Comparison of ENCODE assay signal across 8 cellular contexts in genomic region chr3:194142156-194142910, GRCh38. TPM values are rescaled to one million over a fixed set of nuclear protein-coding genes. Genes with fewer than 3 reads are reported as not detected.
DNase-seq lines count a peak whose midpoint lies in the region; ATAC-seq lines count a peak whose summit lies in the region.

No MANE protein-coding gene starts in this region.

- DNase-seq in SIG-M5 treated with dmso at 0.1 percent for 504 hours (lab: John Stamatoyannopoulos, UW; ENCODE audit: unreplicated experiment): peak; percentile 50
- DNase-seq in SIG-M5 (lab: John Stamatoyannopoulos, UW): no peak
- no peak for DNase-seq in stimulated activated naive B cell treated with anti-CD40 and anti-IgM and Interleukin-4, amounts not matched to agents 10 μg/mL and 1 μg/mL and 100 μg/mL, for 72 hours
- no peak for DNase-seq in SW 1271 (lab: John Stamatoyannopoulos, UW)

- peak overlapping the region; percentile 30 for H3K4me3 ChIP-seq in iPS-15b (ENCODE audit: low read depth, low read length)

- H3K36me3 ChIP-seq in iPS-15b (ENCODE audit: control insufficient read depth, insufficient read depth, low read length): no peaks in the 10 kb centered on the region

- H3K27me3 Mint-ChIP-seq in activated T-helper 17 cell treated with anti-CD3 and anti-CD28 coated beads, Interleukin-2, amount 50 U/mL, for 72 hours: peaks cover 17% of the 10 kb centered on the region
- H3K27me3 Mint-ChIP-seq in stimulated activated naive B cell treated with anti-CD40 and anti-IgM and Interleukin-4, amounts not matched to agents 10 μg/mL and 1 μg/mL and 100 μg/mL, for 72 hours: peaks cover 8 to 12% of the 10 kb centered on the region in 2 donors

- no peaks in the 10 kb centered on the region for H3K9me3 Mint-ChIP-seq in activated T-helper 17 cell treated with anti-CD3 and anti-CD28 coated beads, Interleukin-2, amount 50 U/mL, for 72 hours
- H3K9me3 Mint-ChIP-seq in stimulated activated naive B cell treated with anti-CD40 and anti-IgM and Interleukin-4, amounts not matched to agents 10 μg/mL and 1 μg/mL and 100 μg/mL, for 72 hours: no peaks in the 10 kb centered on the region

- peaks cover 40% of the 10 kb centered on the region for H3K27me3 ChIP-seq in iPS-15b (ENCODE audit: control insufficient read depth, insufficient read depth, low read length)

- H3K4me3 Mint-ChIP-seq in activated T-helper 17 cell treated with anti-CD3 and anti-CD28 coated beads, Interleukin-2, amount 50 U/mL, for 72 hours: peak overlapping the region; percentile 70
- H3K4me3 Mint-ChIP-seq in stimulated activated naive B cell treated with anti-CD40 and anti-IgM and Interleukin-4, amounts not matched to agents 10 μg/mL and 1 μg/mL and 100 μg/mL, for 72 hours: peak overlapping the region; percentile 77 to 80

- H3K9ac ChIP-seq in iPS-15b (ENCODE audit: low read depth, low read length): no peak overlapping the region

- H3K4me1 ChIP-seq in iPS-15b (ENCODE audit: control insufficient read depth, insufficient read depth, low read length): peaks cover 24% of the 10 kb centered on the region

- no peaks in the 10 kb centered on the region for H3K9me3 ChIP-seq in iPS-15b (ENCODE audit: control insufficient read depth, insufficient read depth, low read length)

- ATAC-seq in activated T-helper 17 cell treated with anti-CD3 and anti-CD28 coated beads, Interleukin-2, amount 50 U/mL, for 72 hours (replicated peaks): no peak
- no peak for ATAC-seq in stimulated activated naive B cell treated with anti-CD40 and anti-IgM and Interleukin-4, amounts not matched to agents 10 μg/mL and 1 μg/mL and 100 μg/mL, for 72 hours (replicated peaks)
- ATAC-seq in GM21390 (IDR thresholded peaks at IDR 0.05; ENCODE audit: unreplicated experiment) (no peak), GM21576 (IDR thresholded peaks at IDR 0.05; ENCODE audit: unreplicated experiment) (no peak)

- no peaks in the 10 kb centered on the region for H3K36me3 Mint-ChIP-seq in activated T-helper 17 cell treated with anti-CD3 and anti-CD28 coated beads, Interleukin-2, amount 50 U/mL, for 72 hours (ENCODE audit: low read depth)
- H3K36me3 Mint-ChIP-seq in stimulated activated naive B cell treated with anti-CD40 and anti-IgM and Interleukin-4, amounts not matched to agents 10 μg/mL and 1 μg/mL and 100 μg/mL, for 72 hours: no peaks in the 10 kb centered on the region

- peaks cover 7% of the 10 kb centered on the region for H3K4me1 Mint-ChIP-seq in activated T-helper 17 cell treated with anti-CD3 and anti-CD28 coated beads, Interleukin-2, amount 50 U/mL, for 72 hours
- H3K4me1 Mint-ChIP-seq in stimulated activated naive B cell treated with anti-CD40 and anti-IgM and Interleukin-4, amounts not matched to agents 10 μg/mL and 1 μg/mL and 100 μg/mL, for 72 hours: peaks cover 19 to 29% of the 10 kb centered on the region in 2 donors

- H3K27ac Mint-ChIP-seq in activated T-helper 17 cell treated with anti-CD3 and anti-CD28 coated beads, Interleukin-2, amount 50 U/mL, for 72 hours: peak overlapping the region; percentile 91
- H3K27ac Mint-ChIP-seq in stimulated activated naive B cell treated with anti-CD40 and anti-IgM and Interleukin-4, amounts not matched to agents 10 μg/mL and 1 μg/mL and 100 μg/mL, for 72 hours: peak overlapping the region; percentile 94

RNA-seq across cellular contexts. Expression of gene HES1, which starts 6.4 kb away (rescaled TPM):
- total RNA-seq in activated T-helper 17 cell treated with anti-CD3 and anti-CD28 coated beads, Interleukin-2, amount 50 U/mL, for 72 hours: 1 to 10 TPM in 1 of 2 donors, under 1 TPM in 1; 0.58 to 4.0 TPM
